2 cellular contexts compared by ENCODE assay signal in the genomic region with DNA sequence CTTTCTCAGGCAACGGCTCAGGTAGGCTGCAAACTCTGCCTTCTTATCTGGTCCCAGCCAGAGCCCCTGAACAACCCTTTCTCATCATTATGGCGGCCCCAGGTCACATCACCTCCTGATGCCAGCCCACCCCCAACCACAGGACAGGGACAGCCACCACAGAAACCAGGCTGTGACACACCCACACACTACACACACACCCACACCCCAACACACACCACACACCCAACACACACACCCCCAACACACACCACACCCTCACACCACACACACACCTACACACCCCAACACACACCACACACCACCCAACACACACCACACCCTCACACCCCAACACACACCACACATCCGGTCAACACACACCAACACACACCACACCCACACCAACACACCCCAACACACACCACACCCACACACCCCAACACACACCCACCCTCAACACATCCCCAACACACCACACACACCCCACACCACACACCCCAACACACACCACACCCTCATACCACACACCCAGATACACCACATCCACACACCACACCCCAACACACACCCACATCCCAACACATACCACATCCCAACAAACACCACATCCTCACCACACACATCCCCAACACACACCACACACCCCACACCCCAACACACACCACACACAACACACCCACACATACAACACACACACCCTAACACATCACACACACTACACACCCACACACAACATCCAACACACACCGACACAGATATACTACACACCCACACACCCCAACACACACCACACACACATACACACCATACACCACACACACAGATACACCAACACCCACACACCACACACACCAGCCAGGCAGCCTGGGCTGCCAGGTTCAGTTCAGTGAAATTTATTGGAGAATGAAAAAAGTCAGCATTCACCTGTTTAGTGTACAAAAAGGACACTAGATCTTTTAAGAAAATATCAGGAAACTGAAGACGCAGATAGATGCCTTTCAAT.
TF ChIP-seq lines count a peak whose summit lies in the region.

No MANE protein-coding gene starts in this region.

TF ChIP-seq in GM12891, 5 proteins besides CTCF, POLR2A, EP300 and RAD21:
- no peak for TF ChIP-seq SPI1 (IDR thresholded peaks at IDR 0.05; ENCODE audit: low read depth, low read length)

TF ChIP-seq in GM12878, 131 proteins besides CTCF, POLR2A, EP300 and RAD21:
- 0 out of 2 replicates have a peak, but pooled peaks have one; percentile 35 for TF ChIP-seq NBN (IDR thresholded peaks at IDR 0.05)
- TF ChIP-seq POLR2AphosphoS5 (IDR thresholded peaks at IDR 0.05; ENCODE audit: low read length), result peak; percentile 45; the same call in 1 of the 2 replicates
- no peak for TF ChIP-seq TBL1XR1 (IDR thresholded peaks at IDR 0.05; ENCODE audit: low read depth, low read length)
- TF ChIP-seq, protein P1, sequence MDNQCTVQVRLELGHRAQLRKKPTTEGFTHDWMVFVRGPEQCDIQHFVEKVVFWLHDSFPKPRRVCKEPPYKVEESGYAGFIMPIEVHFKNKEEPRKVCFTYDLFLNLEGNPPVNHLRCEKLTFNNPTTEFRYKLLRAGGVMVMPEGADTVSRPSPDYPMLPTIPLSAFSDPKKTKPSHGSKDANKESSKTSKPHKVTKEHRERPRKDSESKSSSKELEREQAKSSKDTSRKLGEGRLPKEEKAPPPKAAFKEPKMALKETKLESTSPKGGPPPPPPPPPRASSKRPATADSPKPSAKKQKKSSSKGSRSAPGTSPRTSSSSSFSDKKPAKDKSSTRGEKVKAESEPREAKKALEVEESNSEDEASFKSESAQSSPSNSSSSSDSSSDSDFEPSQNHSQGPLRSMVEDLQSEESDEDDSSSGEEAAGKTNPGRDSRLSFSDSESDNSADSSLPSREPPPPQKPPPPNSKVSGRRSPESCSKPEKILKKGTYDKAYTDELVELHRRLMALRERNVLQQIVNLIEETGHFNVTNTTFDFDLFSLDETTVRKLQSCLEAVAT (IDR thresholded peaks at IDR 0.05), result no peak
- no peak for TF ChIP-seq KDM1A (IDR thresholded peaks at IDR 0.05; ENCODE audit: borderline replicate concordance)
- peak; percentile 35; the same call in 1 of the 2 replicates for TF ChIP-seq ATF7 (IDR thresholded peaks at IDR 0.05; ENCODE audit: low read depth)
- peak; percentile 32; the same call in 1 of the 2 replicates for TF ChIP-seq RUNX3 (IDR thresholded peaks at IDR 0.05; ENCODE audit: low read length)
TF ChIP-seq in GM12878: peak in this region for 4.
